Comparison of ENCODE assay signal across 15 cellular contexts in the genomic region with DNA sequence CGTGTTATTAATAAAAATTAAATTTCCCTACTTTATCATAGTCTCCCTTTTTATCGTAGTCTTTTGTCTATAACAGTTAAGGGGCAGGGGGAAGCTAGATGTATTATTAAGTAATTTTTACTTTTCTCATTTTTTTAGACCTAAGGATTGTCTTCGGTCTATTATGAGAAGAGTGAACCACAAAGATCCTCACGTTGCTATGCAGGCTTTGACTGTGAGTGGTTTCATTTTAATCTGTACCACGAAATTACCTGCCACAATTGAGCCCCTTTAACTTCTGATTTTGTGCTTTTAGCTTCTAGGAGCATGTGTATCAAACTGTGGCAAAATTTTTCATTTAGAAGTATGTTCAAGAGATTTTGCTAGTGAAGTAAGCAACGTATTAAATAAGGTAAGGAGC. TPM values are rescaled to one million over a fixed set of nuclear protein-coding genes. Genes with fewer than 3 reads are reported as not detected.
A peak's percentile ranks its signal among the peaks of the same experiment; 100 is the strongest.
DNase-seq lines count a peak whose midpoint lies in the region; ATAC-seq and TF ChIP-seq lines count a peak whose summit lies in the region.
"Had no signal": no experiment of that assay in that cellular context is flagged by ENCODE, and none has a peak within 500 bp of the region (broad histone marks: within the 10 kb centered on the region; RNA-seq: fewer than 3 reads in every experiment).

No MANE protein-coding gene starts in this region.

- no peak overlapping the region for H3K9ac ChIP-seq in mammary epithelial cell (ENCODE audit: insufficient read depth, low read length)

- H3K79me2 ChIP-seq in mammary epithelial cell (ENCODE audit: insufficient read depth, low read length): peaks cover 75% of the 10 kb centered on the region

- TF ChIP-seq CTCF in GM12865 (IDR thresholded peaks at IDR 0.05; ENCODE audit: insufficient read depth, low read depth, low read length, missing control alignments): no peak
- no peak for TF ChIP-seq CTCF in mammary epithelial cell (conservative IDR thresholded peaks at IDR 0.05 in 1 of 2, IDR thresholded peaks at IDR 0.05 in 1 of 2; ENCODE audit: extremely low read depth in 1 of 2, insufficient read depth in 1 of 2, low read depth in 1 of 2, low read length in 2 of 2)

- H3K27ac ChIP-seq in mammary epithelial cell (ENCODE audit: insufficient read depth, low read depth, low read length): no peak overlapping the region

- CTCF ChIA-PET in mammary epithelial cell (lab: Charles Lee; ENCODE audit: low non-redundant PET): no interaction called here

- DNase-seq in GM12865 (ENCODE audit: low read depth) (peak; percentile 65), T-helper 17 cell (no peak), mammary epithelial cell (no peak), AG08396 (ENCODE audit: low spot score) (no peak), Ammon's horn (ENCODE audit: low spot score) (no peak), NCI-H1436 treated with DMSO at 0.1 percent for 48 hours (lab: John Stamatoyannopoulos, UW) (no peak)
- DNase-seq: C1 segment of cervical spinal cord, cortex of kidney, foreskin melanocyte, H9, NCI-H187, small intestine had no signal

- H3K4me1 ChIP-seq in mammary epithelial cell (ENCODE audit: insufficient read depth, low read length): peaks cover 5% of the 10 kb centered on the region

- dilution Hi-C loops in mammary epithelial cell (cut with HindIII; ENCODE audit: low sequenced_read_pairs): no loop called here

- no peaks in the 10 kb centered on the region for H3K27me3 ChIP-seq in mammary epithelial cell (ENCODE audit: insufficient read depth, low read length)

- WGBS in mammary epithelial cell (ENCODE audit: low coverage, missing lambda C conversion rate): 93% methylated on average over 6 of the region's 6 CpGs

- peaks cover 30% of the 10 kb centered on the region for H3K4me1 Mint-ChIP-seq in T-helper 17 cell
- H3K4me1 Mint-ChIP-seq: neural crest cell had no signal

- peaks cover 7% of the 10 kb centered on the region for H3K36me3 ChIP-seq in mammary epithelial cell (ENCODE audit: insufficient read depth, low read length)

- no peak overlapping the region for H3K4me2 ChIP-seq in mammary epithelial cell (ENCODE audit: insufficient read depth, low read depth, low read length)

- no peaks in the 10 kb centered on the region for H3K36me3 Mint-ChIP-seq in T-helper 17 cell (ENCODE audit: low read depth)

- peak overlapping the region; percentile 50 for H3K4me3 Mint-ChIP-seq in T-helper 17 cell
- H3K4me3 Mint-ChIP-seq: H9, neural crest cell had no signal

- H2AFZ ChIP-seq in mammary epithelial cell (ENCODE audit: low read depth, low read length): no peak overlapping the region

- ATAC-seq in GM19395 (IDR thresholded peaks at IDR 0.05; ENCODE audit: unreplicated experiment) (peak; percentile 75), HG02885 (IDR thresholded peaks at IDR 0.05; ENCODE audit: poor library complexity, unreplicated experiment) (peak; percentile 74), T-helper 17 cell (peak; percentile 63)

- intact Hi-C loops in mammary epithelial cell (cut with micrococcal nuclease): no loop called here

- BruUV-seq in mammary epithelial cell (replicated peaks; lab: Mats Ljungman, UMichigan): no TSS peak

- H4K20me1 ChIP-seq in mammary epithelial cell (ENCODE audit: insufficient read depth, low read length): no peaks in the 10 kb centered on the region

- no peaks in the 10 kb centered on the region for H3K9me3 ChIP-seq in T-helper 17 cell (ENCODE audit: control insufficient read depth, low read length, poor library complexity, severe bottlenecking)
- H3K9me3 ChIP-seq in mammary epithelial cell (replicated peaks; ENCODE audit: insufficient read depth, low read length): no peaks in the 10 kb centered on the region

- peak overlapping the region; percentile 90 for H3K27ac Mint-ChIP-seq in T-helper 17 cell

- H3K4me3 ChIP-seq in GM12865 (ENCODE audit: low read depth, low read length) (peak overlapping the region; percentile 59), mammary epithelial cell (replicated peaks in 1 of 3; ENCODE audit: insufficient read depth in 1 of 3, low read depth in 2 of 3, low read length in 3 of 3) (no peak overlapping the region)

- in situ Hi-C loops in mammary epithelial cell (cut with MboI; ENCODE audit: low sequenced_read_pairs in 2 of 2): no loop called here

- no peaks in the 10 kb centered on the region for H3K27me3 Mint-ChIP-seq in T-helper 17 cell

RNA-seq across cellular contexts. Expression of a gene that starts 40.6 kb away (rescaled TPM):
- total RNA-seq in T-helper 17 cell (10 to 100 TPM; 55.9 to 65.8 TPM), mammary epithelial cell (10 to 100 TPM; 32.0 to 35.9 TPM)
- 29.1 TPM for polyA plus RNA-seq in mammary epithelial cell
- polyA minus RNA-seq in mammary epithelial cell: 32.1 TPM
